In the genomic region with DNA sequence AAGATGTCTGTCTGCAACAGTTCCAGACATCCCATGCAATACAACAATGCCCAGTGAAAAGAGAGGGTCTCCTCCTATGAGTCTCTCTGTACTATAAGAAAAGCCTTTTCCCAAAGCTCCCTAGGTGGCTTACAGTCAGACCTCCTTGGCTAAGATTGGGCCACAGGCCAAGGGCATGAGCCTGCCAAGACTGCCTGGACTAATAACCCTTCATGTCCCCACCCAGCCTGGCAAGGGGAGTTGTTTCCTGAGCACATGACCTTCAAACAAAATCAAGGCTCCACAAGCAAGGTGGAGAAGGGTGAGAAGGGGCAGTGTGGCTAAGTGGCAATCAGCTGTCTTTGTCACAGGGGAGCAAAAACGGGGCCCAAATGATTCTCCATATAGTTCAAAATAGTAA, we compare ENCODE assay signal across 16 cellular contexts.
DNase-seq lines count a peak whose midpoint lies in the region; ATAC-seq, FAIRE-seq and TF ChIP-seq lines count a peak whose summit lies in the region.
"Had no signal": no experiment of that assay in that cellular context is flagged by ENCODE, and none has a peak within 500 bp of the region (broad histone marks: within the 10 kb centered on the region; RNA-seq: fewer than 3 reads in every experiment).

No MANE protein-coding gene starts in this region.

- no peaks in the 10 kb centered on the region for H3K36me3 ChIP-seq in heart right ventricle
- no peaks in the 10 kb centered on the region for H3K36me3 ChIP-seq in small intestine (ENCODE audit: control insufficient read depth in 2 of 2, insufficient read depth in 2 of 2, low read length in 2 of 2)

- no peaks in the 10 kb centered on the region for H3K9me3 ChIP-seq in heart right ventricle
- H3K9me3 ChIP-seq in small intestine (ENCODE audit: control insufficient read depth, low read depth): no peaks in the 10 kb centered on the region

- DNase-seq in M059J (ENCODE audit: low read depth): peak; percentile 75
- peak; percentile 44 for DNase-seq in RPMI8226
- DNase-seq in heart right ventricle: peak; percentile 30 to 66
- peak; percentile 83 for DNase-seq in small intestine
- no peak for DNase-seq in COLO668 (lab: John Stamatoyannopoulos, UW; ENCODE audit: unreplicated experiment)
- DNase-seq: activated CD4-positive, CD25-positive, alpha-beta regulatory T cell; activated effector memory CD4-positive, alpha-beta T cell treated with Interleukin-2 at 50 U/mL for 16 hours; NCI-H1694; posterior cingulate gyrus; T-helper 17 cell had no signal

- H3K4me1 ChIP-seq in heart right ventricle (peaks cover 0 to 8% (median 2%) of the 10 kb centered on the region in 9 donors), small intestine (ENCODE audit: control insufficient read depth in 2 of 2, insufficient read depth in 1 of 2, low read depth in 1 of 2, low read length in 1 of 2) (peaks cover 2 to 4% of the 10 kb centered on the region in 2 donors)

- intact Hi-C loops in heart right ventricle (cut with DNase I): no loop called here

- H3K4me3 ChIP-seq in heart right ventricle (no peak overlapping the region), small intestine (ENCODE audit: low read depth in 1 of 2, low read length in 2 of 2) (no peak overlapping the region)
- H3K4me3 ChIP-seq: hepatocyte had no signal

- FAIRE-seq in small intestine (lab: Jason Lieb, UNC): no peak

- WGBS in heart right ventricle, 2 donors: 32 to 51% methylated on average over 1 of the region's 1 CpG
- 7 to 30% (median 22%) methylated on average over 1 of the region's 1 CpG for WGBS in small intestine, 3 donors

- no peak for TF ChIP-seq CTCF in heart right ventricle (IDR thresholded peaks at IDR 0.05)

- H3K27ac ChIP-seq in heart right ventricle (no peak overlapping the region), small intestine (ENCODE audit: low read depth in 1 of 2, low read length in 1 of 2) (no peak overlapping the region)
- H3K27ac ChIP-seq: hepatocyte, HL-60, KMS-11, RWPE1 had no signal

- no peaks in the 10 kb centered on the region for H3K27me3 ChIP-seq in heart right ventricle
- H3K27me3 ChIP-seq in small intestine (ENCODE audit: control insufficient read depth in 2 of 2, insufficient read depth in 2 of 2, low read length in 2 of 2): peaks cover 0 to 3% of the 10 kb centered on the region in 2 donors
- H3K27me3 ChIP-seq: hepatocyte had no signal

- peak in 7 of 8 donors; percentile 52 to 82 (median 67) for ATAC-seq in heart right ventricle
- ATAC-seq in GM19395 (IDR thresholded peaks at IDR 0.05; ENCODE audit: unreplicated experiment): no peak
- no peak for ATAC-seq in HG03045 (IDR thresholded peaks at IDR 0.05; ENCODE audit: unreplicated experiment)
- ATAC-seq: T-helper 17 cell had no signal

Comparison
In these comparisons a context has a peak if more than half of its experiments do, and no peak if none do; other contexts are left out.
1. ATAC-seq: peak in heart right ventricle (7 of 8); none in GM19395 (single experiment) and HG03045 (single experiment).